1 cellular context compared by ENCODE assay signal in genomic region chr1:155307247-155307740, GRCh38.
TF ChIP-seq lines count a peak whose summit lies in the region.

No MANE protein-coding gene starts in this region.

TF ChIP-seq in K562, 482 proteins besides CTCF, POLR2A, EP300 and RAD21 (continued from another document and continues in another):
- TF ChIP-seq REST (CRISPR knock-in tag; IDR thresholded peaks at IDR 0.05; ENCODE audit: low read depth), result peak; percentile 68; the same call in 1 of the 2 replicates
- TF ChIP-seq NUFIP1 (IDR thresholded peaks at IDR 0.05; ENCODE audit: partially characterized antibody), result peak; percentile 66
- TF ChIP-seq MYC (IDR thresholded peaks at IDR 0.05; ENCODE audit: low read depth, low read length), result no peak
- peak; percentile 93; the same call in 1 of the 2 replicates for TF ChIP-seq MYC (CRISPR knock-in tag; IDR thresholded peaks at IDR 0.05; ENCODE audit: borderline replicate concordance, low read depth)
- no peak for TF ChIP-seq ZNF316 (IDR thresholded peaks at IDR 0.05)
- no peak; a peak in 1 of 4 replicates for TF ChIP-seq MNT (conservative IDR thresholded peaks at IDR 0.05)
- TF ChIP-seq CBFB (CRISPR knock-in tag; IDR thresholded peaks at IDR 0.05), result no peak
- no peak for TF ChIP-seq ZNF224 (CRISPR knock-in tag; IDR thresholded peaks at IDR 0.05)
- TF ChIP-seq RBM15 (IDR thresholded peaks at IDR 0.05; ENCODE audit: insufficient read depth, low read length), result no peak
- peak; percentile 89 for TF ChIP-seq IFI16 (CRISPR knock-in tag; IDR thresholded peaks at IDR 0.05)
- peak; percentile 39; the same call in 1 of the 2 replicates for TF ChIP-seq KDM2B (CRISPR knock-in tag; IDR thresholded peaks at IDR 0.05)
- no peak for TF ChIP-seq DLX4 (CRISPR knock-in tag; IDR thresholded peaks at IDR 0.05)
- TF ChIP-seq TEAD4 (IDR thresholded peaks at IDR 0.05; ENCODE audit: low read length), result 0 out of 2 replicates have a peak, but pooled peaks have one; percentile 10
- TF ChIP-seq TEAD4 (CRISPR knock-in tag; IDR thresholded peaks at IDR 0.05; ENCODE audit: borderline replicate concordance), result no peak
- TF ChIP-seq NCOA4 (IDR thresholded peaks at IDR 0.05; ENCODE audit: partially characterized antibody), result no peak
- TF ChIP-seq ETS2 (tag; IDR thresholded peaks at IDR 0.05; ENCODE audit: borderline replicate concordance, poor library complexity, severe bottlenecking), result peak; percentile 73
- TF ChIP-seq KLF10 (CRISPR knock-in tag; IDR thresholded peaks at IDR 0.05), result no peak
- no peak; the same call in 1 of the 2 replicates for TF ChIP-seq TCF7 (IDR thresholded peaks at IDR 0.05; ENCODE audit: borderline replicate concordance)
- no peak for TF ChIP-seq ZNF253 (CRISPR knock-in tag; conservative IDR thresholded peaks at IDR 0.05)
- TF ChIP-seq SPI1 (IDR thresholded peaks at IDR 0.05; ENCODE audit: borderline replicate concordance, low read depth, low read length), result no peak
- peak in 1 of 2 experiments; percentile 80; a peak in 2 of 4 replicates for TF ChIP-seq SRF (CRISPR knock-in tag; IDR thresholded peaks at IDR 0.05)
- TF ChIP-seq CREB3L1 (IDR thresholded peaks at IDR 0.05; ENCODE audit: borderline replicate concordance, low read depth), result no peak
- no peak for TF ChIP-seq ATF3 (IDR thresholded peaks at IDR 0.05)
- no peak for TF ChIP-seq ATF3 (CRISPR knock-in tag; conservative IDR thresholded peaks at IDR 0.05)
- TF ChIP-seq NR3C1 (CRISPR knock-in tag; IDR thresholded peaks at IDR 0.05), result no peak
- peak; percentile 13; the same call in 1 of the 2 replicates for TF ChIP-seq CEBPG (CRISPR knock-in tag; IDR thresholded peaks at IDR 0.05)
- TF ChIP-seq CEBPG (tag; conservative IDR thresholded peaks at IDR 0.05 in 1 of 2, IDR thresholded peaks at IDR 0.05 in 1 of 2), result peak in 1 of 2 experiments; percentile 23; a peak in 1 of 4 replicates
- TF ChIP-seq NFXL1 (CRISPR knock-in tag; IDR thresholded peaks at IDR 0.05), result peak; percentile 89
- no peak for TF ChIP-seq ZBTB7A (IDR thresholded peaks at IDR 0.05; ENCODE audit: borderline replicate concordance, control insufficient read depth, low read depth, low read length)
- no peak for TF ChIP-seq ZNF274 (IDR thresholded peaks at IDR 0.05; ENCODE audit: borderline replicate concordance, low read depth, low read length)
- TF ChIP-seq CEBPZ (IDR thresholded peaks at IDR 0.05; ENCODE audit: borderline replicate concordance, low read depth, low read length), result no peak
- no peak for TF ChIP-seq ZNF609 (CRISPR knock-in tag; IDR thresholded peaks at IDR 0.05; ENCODE audit: borderline replicate concordance)
- no peak for TF ChIP-seq ESRRB (CRISPR knock-in tag; IDR thresholded peaks at IDR 0.05; ENCODE audit: borderline replicate concordance)
- TF ChIP-seq FOSL1 (tag; conservative IDR thresholded peaks at IDR 0.05), result 0 out of 2 replicates have a peak, but pooled peaks have one; percentile 15
- no peak for TF ChIP-seq FOXA3 (CRISPR knock-in tag; conservative IDR thresholded peaks at IDR 0.05 in 1 of 2, IDR thresholded peaks at IDR 0.05 in 1 of 2)
- peak; percentile 98 for TF ChIP-seq ZNF644 (tag; IDR thresholded peaks at IDR 0.05; ENCODE audit: low read depth)
- no peak for TF ChIP-seq PHB2 (IDR thresholded peaks at IDR 0.05; ENCODE audit: low read depth)
- no peak for TF ChIP-seq TFAP4 (CRISPR knock-in tag; IDR thresholded peaks at IDR 0.05; ENCODE audit: borderline replicate concordance)
- 0 out of 2 replicates have a peak, but pooled peaks have one; percentile 28 for TF ChIP-seq GABPA (tag; conservative IDR thresholded peaks at IDR 0.05; ENCODE audit: low read depth)
- TF ChIP-seq EWSR1 (IDR thresholded peaks at IDR 0.05; ENCODE audit: borderline replicate concordance, low read depth, partially characterized antibody), result no peak
- TF ChIP-seq NR2C2 (CRISPR knock-in tag; IDR thresholded peaks at IDR 0.05), result no peak
- peak; percentile 59; the same call in 1 of the 2 replicates for TF ChIP-seq NR2C2 (tag; IDR thresholded peaks at IDR 0.05)
- no peak for TF ChIP-seq POLR2AphosphoS2 (IDR thresholded peaks at IDR 0.05; ENCODE audit: low read length)
- TF ChIP-seq SMC3 (conservative IDR thresholded peaks at IDR 0.05; ENCODE audit: insufficient read depth, low read depth, low read length), result peak; percentile 37; the same call in 1 of the 2 replicates
- TF ChIP-seq ZNF277 (CRISPR knock-in tag; IDR thresholded peaks at IDR 0.05; ENCODE audit: borderline replicate concordance), result no peak
- TF ChIP-seq CTBP1 (IDR thresholded peaks at IDR 0.05; ENCODE audit: borderline replicate concordance), result no peak
